In the genomic region with DNA sequence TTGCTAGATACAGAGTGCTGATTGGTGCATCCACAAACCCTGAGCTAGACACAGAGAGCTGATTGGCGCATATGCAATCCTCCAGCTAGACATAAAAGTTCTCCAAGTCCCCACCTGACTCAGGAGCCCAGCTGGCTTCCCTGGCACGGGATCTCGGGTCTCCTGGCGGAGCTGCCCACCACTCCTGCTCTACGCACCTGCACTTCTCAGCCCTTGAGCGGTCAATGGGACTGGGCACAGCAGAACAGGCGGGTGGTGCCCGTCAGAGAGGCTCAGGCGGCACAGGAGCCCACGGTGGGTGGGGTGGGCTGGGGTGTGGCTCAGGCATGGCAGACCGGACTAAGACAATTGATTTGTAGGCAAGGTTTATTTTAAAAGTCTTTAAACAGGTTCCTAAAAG, we compare ENCODE assay signal across 8 cellular contexts.
"Had no signal": no experiment of that assay in that cellular context is flagged by ENCODE, and none has a peak within 500 bp of the region (broad histone marks: within the 10 kb centered on the region; RNA-seq: fewer than 3 reads in every experiment).

No MANE protein-coding gene starts in this region.

- H3K27ac ChIP-seq: GM23248 had no signal

- DNase-seq: GM23248, GOT3, H7, HFFc6, IMR-90 had no signal

- H3K36me3 ChIP-seq: HAP-1 had no signal

- H3K9me3 ChIP-seq: HAP-1 had no signal

- H3K4me3 ChIP-seq: GM23248, HAP-1, K562 had no signal

- H3K4me1 ChIP-seq: HAP-1 had no signal

- ATAC-seq: HCT116, K562 had no signal
